ENCODE assay signal across 10 cellular contexts in genomic region chr1:201602413-201603265, GRCh38.
A peak's percentile ranks its signal among the peaks of the same experiment; 100 is the strongest.
DNase-seq lines count a peak whose midpoint lies in the region; ATAC-seq lines count a peak whose summit lies in the region.
"Had no signal": no experiment of that assay in that cellular context is flagged by ENCODE, and none has a peak within 500 bp of the region (broad histone marks: within the 10 kb centered on the region; RNA-seq: fewer than 3 reads in every experiment).

No MANE protein-coding gene starts in this region.

- no peak overlapping the region for H3K4me3 ChIP-seq in SJCRH30
- H3K4me3 ChIP-seq: tibial artery had no signal

- peaks cover 34% of the 10 kb centered on the region for H3K4me1 ChIP-seq in SJCRH30

- H3K9me3 ChIP-seq in SJCRH30 (replicated peaks) = no peaks in the 10 kb centered on the region
- H3K9me3 ChIP-seq: tibial artery had no signal

- DNase-seq in Daoy (ENCODE audit: low read depth) = peak; percentile 98
- DNase-seq in SJCRH30 = peak; percentile 87 to 93
- peak; percentile 86 for DNase-seq in fibroblast of peridontal ligament (ENCODE audit: extremely low read depth)
- peak; percentile 58 for DNase-seq in putamen (ENCODE audit: low spot score)
- no peak for DNase-seq in cerebellum (ENCODE audit: low spot score)
- no peak for DNase-seq in NCI-H2171 treated with DMSO at 0.1 percent for 48 hours (lab: John Stamatoyannopoulos, UW)
- DNase-seq in NCI-H2107 (lab: John Stamatoyannopoulos, UW) = no peak
- DNase-seq: NCI-H1417, tibial artery had no signal

- ATAC-seq in GM21825 (IDR thresholded peaks at IDR 0.05; ENCODE audit: unreplicated experiment) = no peak

- H3K36me3 ChIP-seq in SJCRH30 = peaks cover 5% of the 10 kb centered on the region; the same call in 1 of the 2 replicates
- H3K36me3 ChIP-seq: tibial artery had no signal

- peak overlapping the region; percentile 71 for H3K27ac ChIP-seq in SJCRH30
- H3K27ac ChIP-seq: tibial artery had no signal

- H3K27me3 ChIP-seq in SJCRH30 = no peaks in the 10 kb centered on the region
- H3K27me3 ChIP-seq: tibial artery had no signal

Comparison
In these comparisons a context has a peak if more than half of its experiments do, and no peak if none do; other contexts are left out.
1. DNase-seq: peak in Daoy (single experiment), SJCRH30 (2 of 2), fibroblast of peridontal ligament (single experiment) and putamen (single experiment); none in cerebellum (single experiment), NCI-H2171 treated with DMSO at 0.1 percent for 48 hours (single experiment) and NCI-H2107 (single experiment).